Comparison of ENCODE assay signal across 15 cellular contexts in genomic region chr3:23952646-23953045, GRCh38. TPM values are rescaled to one million over a fixed set of nuclear protein-coding genes. Genes with fewer than 3 reads are reported as not detected.
DNase-seq lines count a peak whose midpoint lies in the region; ATAC-seq and TF ChIP-seq lines count a peak whose summit lies in the region.
"Had no signal": no experiment of that assay in that cellular context is flagged by ENCODE, and none has a peak within 500 bp of the region (broad histone marks: within the 10 kb centered on the region; RNA-seq: fewer than 3 reads in every experiment).

No MANE protein-coding gene starts in this region.

- H3K4me1 Mint-ChIP-seq in stimulated activated effector memory CD8-positive, alpha-beta T cell treated with anti-CD3 and anti-CD28 coated beads, Interleukin-12 subunit alpha, Interleukin-12 subunit beta, amount 100 ng/mL, for 72 hours, result peaks cover 75% of the 10 kb centered on the region

- H3K9ac ChIP-seq in mammary epithelial cell (ENCODE audit: insufficient read depth, low read length), result no peak overlapping the region

- WGBS in mammary epithelial cell (ENCODE audit: low coverage, missing lambda C conversion rate), result 99% methylated on average over 3 of the region's 4 CpGs

- dilution Hi-C loops in mammary epithelial cell (cut with HindIII; ENCODE audit: low sequenced_read_pairs), result no loop called here

- H3K79me2 ChIP-seq in mammary epithelial cell (ENCODE audit: insufficient read depth, low read length), result peaks cover 67% of the 10 kb centered on the region

- no peak overlapping the region for H3K27ac Mint-ChIP-seq in stimulated activated effector memory CD8-positive, alpha-beta T cell treated with anti-CD3 and anti-CD28 coated beads, Interleukin-12 subunit alpha, Interleukin-12 subunit beta, amount 100 ng/mL, for 72 hours
- H3K27ac Mint-ChIP-seq: nephron progenitor cell had no signal

- CTCF ChIA-PET in mammary epithelial cell (lab: Charles Lee; ENCODE audit: low non-redundant PET), result no interaction called here

- H3K4me1 ChIP-seq in mammary epithelial cell (ENCODE audit: insufficient read depth, low read length), result peaks cover 18% of the 10 kb centered on the region
- peaks cover 0 to 34% (median 6%) of the 10 kb centered on the region in 4 donors for H3K4me1 ChIP-seq in Peyer's patch

- H3K36me3 ChIP-seq in mammary epithelial cell (ENCODE audit: insufficient read depth, low read length) (no peaks in the 10 kb centered on the region), Peyer's patch (peaks cover 0 to 11% (median 0%) of the 10 kb centered on the region in 3 donors)

- DNase-seq in stimulated activated effector memory CD8-positive, alpha-beta T cell treated with anti-CD3 and anti-CD28 coated beads, Interleukin-12 subunit alpha, Interleukin-12 subunit beta, amount 100 ng/mL, for 72 hours (ENCODE audit: low spot score in 2 of 2), result no peak
- DNase-seq in dorsolateral prefrontal cortex (no peak), mammary epithelial cell (no peak), Peyer's patch (no peak)
- DNase-seq: activated CD4-positive, alpha-beta T cell treated with anti-CD3 and anti-CD28 coated beads, Interleukin-2, amount 50 U/mL, for 4 hours; adrenal gland; DMS53; immature natural killer cell; NCI-H446; nephron progenitor cell had no signal

- H2AFZ ChIP-seq in mammary epithelial cell (ENCODE audit: low read depth, low read length), result no peak overlapping the region

- TF ChIP-seq CTCF in dorsolateral prefrontal cortex (IDR thresholded peaks at IDR 0.05 in 54 of 56, conservative IDR thresholded peaks at IDR 0.05 in 2 of 56; ENCODE audit: low read depth in 1 of 56, partially characterized antibody in 56 of 56) (no peak), mammary epithelial cell (conservative IDR thresholded peaks at IDR 0.05 in 1 of 2, IDR thresholded peaks at IDR 0.05 in 1 of 2; ENCODE audit: extremely low read depth in 1 of 2, insufficient read depth in 1 of 2, low read depth in 1 of 2, low read length in 2 of 2) (no peak), Peyer's patch (IDR thresholded peaks at IDR 0.05) (no peak)

- no peaks in the 10 kb centered on the region for H3K9me3 ChIP-seq in mammary epithelial cell (replicated peaks; ENCODE audit: insufficient read depth, low read length)
- H3K9me3 ChIP-seq in Peyer's patch, result no peaks in the 10 kb centered on the region
- H3K9me3 ChIP-seq: adrenal gland had no signal

- peak overlapping the region; percentile 65 for H3K4me3 Mint-ChIP-seq in stimulated activated effector memory CD8-positive, alpha-beta T cell treated with anti-CD3 and anti-CD28 coated beads, Interleukin-12 subunit alpha, Interleukin-12 subunit beta, amount 100 ng/mL, for 72 hours
- H3K4me3 Mint-ChIP-seq: immature natural killer cell, nephron progenitor cell had no signal

- ATAC-seq in GM19043 (IDR thresholded peaks at IDR 0.05; ENCODE audit: low read depth, unreplicated experiment) (peak; percentile 37), HG02610 (IDR thresholded peaks at IDR 0.05; ENCODE audit: unreplicated experiment) (peak; percentile 49), HG03565 (IDR thresholded peaks at IDR 0.05; ENCODE audit: unreplicated experiment) (peak; percentile 31)
- ATAC-seq in stimulated activated effector memory CD8-positive, alpha-beta T cell treated with anti-CD3 and anti-CD28 coated beads, Interleukin-12 subunit alpha, Interleukin-12 subunit beta, amount 100 ng/mL, for 72 hours, result no peak

- no peaks in the 10 kb centered on the region for H3K27me3 ChIP-seq in dorsolateral prefrontal cortex
- no peaks in the 10 kb centered on the region for H3K27me3 ChIP-seq in mammary epithelial cell (ENCODE audit: insufficient read depth, low read length)
- no peaks in the 10 kb centered on the region for H3K27me3 ChIP-seq in Peyer's patch
- H3K27me3 ChIP-seq: adrenal gland had no signal

- H4K20me1 ChIP-seq in mammary epithelial cell (ENCODE audit: insufficient read depth, low read length), result no peaks in the 10 kb centered on the region

- H3K9me3 Mint-ChIP-seq in stimulated activated effector memory CD8-positive, alpha-beta T cell treated with anti-CD3 and anti-CD28 coated beads, Interleukin-12 subunit alpha, Interleukin-12 subunit beta, amount 100 ng/mL, for 72 hours, result no peaks in the 10 kb centered on the region
- H3K9me3 Mint-ChIP-seq: immature natural killer cell, nephron progenitor cell had no signal

- intact Hi-C loops in dorsolateral prefrontal cortex (cut with DNase I) (no loop called here), mammary epithelial cell (cut with micrococcal nuclease) (no loop called here)

- H3K4me3 ChIP-seq in dorsolateral prefrontal cortex, result no peak overlapping the region
- no peak overlapping the region for H3K4me3 ChIP-seq in mammary epithelial cell (replicated peaks in 1 of 3; ENCODE audit: insufficient read depth in 1 of 3, low read depth in 2 of 3, low read length in 3 of 3)
- no peak overlapping the region for H3K4me3 ChIP-seq in Peyer's patch
- H3K4me3 ChIP-seq: adrenal gland, K562 had no signal

- H3K27ac ChIP-seq in dorsolateral prefrontal cortex (peak overlapping the region in 6 of 59 donors; percentile 8 to 56 (median 30)), mammary epithelial cell (ENCODE audit: insufficient read depth, low read depth, low read length) (no peak overlapping the region), Peyer's patch (peak overlapping the region in 1 of 4 donors; percentile 25)
- H3K27ac ChIP-seq: adrenal gland, epithelial cell of prostate had no signal

- H3K4me2 ChIP-seq in mammary epithelial cell (ENCODE audit: insufficient read depth, low read depth, low read length), result no peak overlapping the region

- peaks cover 28% of the 10 kb centered on the region for H3K36me3 Mint-ChIP-seq in stimulated activated effector memory CD8-positive, alpha-beta T cell treated with anti-CD3 and anti-CD28 coated beads, Interleukin-12 subunit alpha, Interleukin-12 subunit beta, amount 100 ng/mL, for 72 hours

- no TSS peak for BruUV-seq in mammary epithelial cell (replicated peaks; lab: Mats Ljungman, UMichigan)

- no peak for TF ChIP-seq POLR2A in Peyer's patch (IDR thresholded peaks at IDR 0.05)

- in situ Hi-C loops in mammary epithelial cell (cut with MboI; ENCODE audit: low sequenced_read_pairs in 2 of 2), result no loop called here

RNA-seq across cellular contexts. Expression of gene NR1D2, which starts 7.6 kb away (rescaled TPM):
- total RNA-seq in dorsolateral prefrontal cortex, result 100 to 1,000 TPM in 18 of 120 experiments, 10 to 100 TPM in 102; 56.4 to 127 (median 85.9) TPM
- total RNA-seq in mammary epithelial cell, result 10 to 100 TPM; 10.5 to 16.8 TPM
- polyA plus RNA-seq in mammary epithelial cell, result 6.1 TPM
- polyA minus RNA-seq in mammary epithelial cell, result 3.4 TPM
- total RNA-seq in Peyer's patch, result 10 to 100 TPM; 23.8 to 29.7 (median 25.1) TPM

RNA-seq across cellular contexts. Expression of gene RPL15, which starts 35.7 kb away (rescaled TPM):
- total RNA-seq in dorsolateral prefrontal cortex (1,000 to 10,000 TPM in 1 of 120 experiments, 100 to 1,000 TPM in 119; 579 to 1,036 (median 800) TPM), mammary epithelial cell (1,000 to 10,000 TPM; 1,624 to 2,052 TPM), Peyer's patch (1,000 to 10,000 TPM in 1 of 4 donors, 100 to 1,000 TPM in 3; 409 to 1,183 (median 647) TPM)
- 4,169 TPM for polyA plus RNA-seq in mammary epithelial cell
- 867 TPM for polyA minus RNA-seq in mammary epithelial cell

RNA-seq across cellular contexts. Expression of gene NKIRAS1, which starts 35.9 kb away (rescaled TPM):
- total RNA-seq in dorsolateral prefrontal cortex (10 to 100 TPM; 22.5 to 64.8 (median 46.6) TPM), mammary epithelial cell (1 to 10 TPM; 7.3 to 8.8 TPM), Peyer's patch (10 to 100 TPM in 1 of 4 donors, 1 to 10 TPM in 3; 4.2 to 11.6 (median 7.7) TPM)
- 5.2 TPM for polyA plus RNA-seq in mammary epithelial cell
- 11.9 TPM for polyA minus RNA-seq in mammary epithelial cell
